ENCODE assay signal across 8 cellular contexts in the genomic region with DNA sequence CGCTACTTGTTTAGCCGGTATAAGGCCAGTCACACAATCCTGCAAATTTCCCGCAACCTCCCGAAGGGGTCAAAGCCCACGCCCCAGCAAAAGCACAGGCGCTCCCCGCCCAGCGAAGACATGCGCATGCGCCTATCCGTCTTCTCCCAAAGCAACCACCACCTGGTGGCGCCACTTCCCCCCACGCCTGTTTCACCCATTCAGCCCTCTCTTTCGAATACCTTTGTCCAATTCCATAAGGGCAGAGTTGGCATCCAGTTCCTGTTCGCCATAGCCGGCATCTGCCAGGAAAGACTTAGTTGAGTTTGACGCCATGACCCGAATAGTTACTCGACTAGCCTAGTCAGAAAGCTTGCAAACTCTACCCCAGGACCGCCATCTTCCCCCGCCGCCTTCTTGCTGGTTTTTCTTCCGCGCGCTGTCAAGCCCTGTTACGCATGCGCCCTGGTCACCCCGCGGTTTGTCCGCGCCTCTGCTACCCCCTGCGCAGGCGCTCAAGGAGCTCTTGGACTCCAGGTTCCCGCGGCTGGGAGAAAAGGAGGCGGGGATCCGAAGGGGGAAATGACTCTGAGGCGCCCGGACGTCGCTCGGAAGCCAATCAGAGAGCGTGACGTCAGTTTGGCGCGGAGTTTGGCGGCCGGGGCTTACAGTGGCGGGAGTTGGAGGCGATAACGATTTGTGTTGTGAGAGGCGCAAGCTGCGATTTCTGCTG. TPM values are rescaled to one million over a fixed set of nuclear protein-coding genes. Genes with fewer than 3 reads are reported as not detected.
A peak's percentile ranks its signal among the peaks of the same experiment; 100 is the strongest.
DNase-seq lines count a peak whose midpoint lies in the region; ATAC-seq and TF ChIP-seq lines count a peak whose summit lies in the region.

A gene with protein sequence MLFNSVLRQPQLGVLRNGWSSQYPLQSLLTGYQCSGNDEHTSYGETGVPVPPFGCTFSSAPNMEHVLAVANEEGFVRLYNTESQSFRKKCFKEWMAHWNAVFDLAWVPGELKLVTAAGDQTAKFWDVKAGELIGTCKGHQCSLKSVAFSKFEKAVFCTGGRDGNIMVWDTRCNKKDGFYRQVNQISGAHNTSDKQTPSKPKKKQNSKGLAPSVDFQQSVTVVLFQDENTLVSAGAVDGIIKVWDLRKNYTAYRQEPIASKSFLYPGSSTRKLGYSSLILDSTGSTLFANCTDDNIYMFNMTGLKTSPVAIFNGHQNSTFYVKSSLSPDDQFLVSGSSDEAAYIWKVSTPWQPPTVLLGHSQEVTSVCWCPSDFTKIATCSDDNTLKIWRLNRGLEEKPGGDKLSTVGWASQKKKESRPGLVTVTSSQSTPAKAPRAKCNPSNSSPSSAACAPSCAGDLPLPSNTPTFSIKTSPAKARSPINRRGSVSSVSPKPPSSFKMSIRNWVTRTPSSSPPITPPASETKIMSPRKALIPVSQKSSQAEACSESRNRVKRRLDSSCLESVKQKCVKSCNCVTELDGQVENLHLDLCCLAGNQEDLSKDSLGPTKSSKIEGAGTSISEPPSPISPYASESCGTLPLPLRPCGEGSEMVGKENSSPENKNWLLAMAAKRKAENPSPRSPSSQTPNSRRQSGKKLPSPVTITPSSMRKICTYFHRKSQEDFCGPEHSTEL (plus strand): TSS at position 626 of the 712 bp plus-strand sequence. CDS start 143 bp downstream, outside the sequence.
A gene with protein sequence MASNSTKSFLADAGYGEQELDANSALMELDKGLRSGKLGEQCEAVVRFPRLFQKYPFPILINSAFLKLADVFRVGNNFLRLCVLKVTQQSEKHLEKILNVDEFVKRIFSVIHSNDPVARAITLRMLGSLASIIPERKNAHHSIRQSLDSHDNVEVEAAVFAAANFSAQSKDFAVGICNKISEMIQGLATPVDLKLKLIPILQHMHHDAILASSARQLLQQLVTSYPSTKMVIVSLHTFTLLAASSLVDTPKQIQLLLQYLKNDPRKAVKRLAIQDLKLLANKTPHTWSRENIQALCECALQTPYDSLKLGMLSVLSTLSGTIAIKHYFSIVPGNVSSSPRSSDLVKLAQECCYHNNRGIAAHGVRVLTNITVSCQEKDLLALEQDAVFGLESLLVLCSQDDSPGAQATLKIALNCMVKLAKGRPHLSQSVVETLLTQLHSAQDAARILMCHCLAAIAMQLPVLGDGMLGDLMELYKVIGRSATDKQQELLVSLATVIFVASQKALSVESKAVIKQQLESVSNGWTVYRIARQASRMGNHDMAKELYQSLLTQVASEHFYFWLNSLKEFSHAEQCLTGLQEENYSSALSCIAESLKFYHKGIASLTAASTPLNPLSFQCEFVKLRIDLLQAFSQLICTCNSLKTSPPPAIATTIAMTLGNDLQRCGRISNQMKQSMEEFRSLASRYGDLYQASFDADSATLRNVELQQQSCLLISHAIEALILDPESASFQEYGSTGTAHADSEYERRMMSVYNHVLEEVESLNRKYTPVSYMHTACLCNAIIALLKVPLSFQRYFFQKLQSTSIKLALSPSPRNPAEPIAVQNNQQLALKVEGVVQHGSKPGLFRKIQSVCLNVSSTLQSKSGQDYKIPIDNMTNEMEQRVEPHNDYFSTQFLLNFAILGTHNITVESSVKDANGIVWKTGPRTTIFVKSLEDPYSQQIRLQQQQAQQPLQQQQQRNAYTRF (minus strand): TSS at position 435 of the 712 bp plus-strand sequence. CDS start 120 bp downstream, at position 315.

- peak within 1 kb of the TSS; percentile 98 to 99 for H3K4me3 Mint-ChIP-seq in CD14-positive monocyte
- peak within 1 kb of the TSS; percentile 94 for H3K4me3 Mint-ChIP-seq in activated CD4-positive, alpha-beta T cell treated with anti-CD3 and anti-CD28 coated beads, Interleukin-2, amount 10 ng/mL, durations not matched to agents 7 days and 5 days

- H3K9me3 Mint-ChIP-seq in CD14-positive monocyte = no peaks in the 10 kb centered on the region
- H3K9me3 Mint-ChIP-seq in activated CD4-positive, alpha-beta T cell treated with anti-CD3 and anti-CD28 coated beads, Interleukin-2, amount 10 ng/mL, durations not matched to agents 7 days and 5 days = no peaks in the 10 kb centered on the region

- H3K27me3 Mint-ChIP-seq in CD14-positive monocyte (ENCODE audit: low read depth in 3 of 3) = no peaks in the 10 kb centered on the region
- no peaks in the 10 kb centered on the region for H3K27me3 Mint-ChIP-seq in activated CD4-positive, alpha-beta T cell treated with anti-CD3 and anti-CD28 coated beads, Interleukin-2, amount 10 ng/mL, durations not matched to agents 7 days and 5 days

- ATAC-seq in GM19351 (IDR thresholded peaks at IDR 0.05; ENCODE audit: unreplicated experiment) = peak; percentile 69
- ATAC-seq in HG03521 (IDR thresholded peaks at IDR 0.05; ENCODE audit: unreplicated experiment) = peak; percentile 72

- H3K36me3 Mint-ChIP-seq in CD14-positive monocyte = peaks cover 4 to 8% of the 10 kb centered on the region in 2 donors
- H3K36me3 Mint-ChIP-seq in activated CD4-positive, alpha-beta T cell treated with anti-CD3 and anti-CD28 coated beads, Interleukin-2, amount 10 ng/mL, durations not matched to agents 7 days and 5 days (ENCODE audit: low read depth) = peaks cover 42% of the 10 kb centered on the region

- TF ChIP-seq CTCF in CD14-positive monocyte (IDR thresholded peaks at IDR 0.05) = peak; percentile 95
- peak; percentile 73 for TF ChIP-seq CTCF in coronary artery (IDR thresholded peaks at IDR 0.05)

- peaks cover 58% of the 10 kb centered on the region for H3K4me1 Mint-ChIP-seq in CD14-positive monocyte
- peaks cover 64% of the 10 kb centered on the region for H3K4me1 Mint-ChIP-seq in activated CD4-positive, alpha-beta T cell treated with anti-CD3 and anti-CD28 coated beads, Interleukin-2, amount 10 ng/mL, durations not matched to agents 7 days and 5 days

- peak within 1 kb of the TSS; percentile 79 for H3K4me3 ChIP-seq in coronary artery

- intact Hi-C loops in CD14-positive monocyte (cut with micrococcal nuclease) = loop anchor here in 1 of 2 donors (10.0 kb wide), 1 partner anchor 350 kb away; no protein-coding TSS in a partner anchor

- POLR2A ChIA-PET in activated CD4-positive, alpha-beta T cell treated with anti-CD3 and anti-CD28 coated beads, Interleukin-2, amount 10 ng/mL, durations not matched to agents 7 days and 5 days (lab: Charles Lee) = interaction anchor here (0.6 to 1.9 kb wide), 3 partner anchors 9 to 397 kb away, joined by 3 to 8 read pairs (median 4); a partner anchor contains a TSS

- H3K27me3 ChIP-seq in layer of hippocampus (ENCODE audit: control insufficient read depth, insufficient read depth, low read length) = no peaks in the 10 kb centered on the region

- H3K27ac ChIP-seq in coronary artery = peak within 1 kb of the TSS; percentile 72 to 91
- peak within 1 kb of the TSS; percentile 93 for H3K27ac ChIP-seq in layer of hippocampus (ENCODE audit: low read depth, low read length)

- peak; percentile 99 for DNase-seq in CD14-positive monocyte (ENCODE audit: low spot score)
- peak; percentile 100 for DNase-seq in NCI-H69 (lab: John Stamatoyannopoulos, UW)
- DNase-seq in activated CD4-positive, alpha-beta T cell treated with anti-CD3 and anti-CD28 coated beads, Interleukin-2, amount 10 ng/mL, durations not matched to agents 7 days and 5 days = peak; percentile 99
- DNase-seq in coronary artery (ENCODE audit: low spot score) = peak; percentile 99
- peak; percentile 93 to 96 for DNase-seq in stimulated activated CD4-positive, alpha-beta T cell treated with anti-CD3 and anti-CD28 coated beads, Interleukin-1b, Interleukin-23, amount 100 ng/mL, for 4 hours (ENCODE audit: low read depth in 2 of 2)

- CTCF ChIA-PET in activated CD4-positive, alpha-beta T cell treated with anti-CD3 and anti-CD28 coated beads, Interleukin-2, amount 10 ng/mL, durations not matched to agents 7 days and 5 days (lab: Charles Lee) = interaction anchor here (0.7 to 2.9 kb wide), 39 partner anchors 9 to 718 kb away, joined by 3 to 16 read pairs (median 4); a partner anchor contains a TSS

- H3K27ac Mint-ChIP-seq in CD14-positive monocyte = peak within 1 kb of the TSS; percentile 94 to 98 (median 98)
- H3K27ac Mint-ChIP-seq in activated CD4-positive, alpha-beta T cell treated with anti-CD3 and anti-CD28 coated beads, Interleukin-2, amount 10 ng/mL, durations not matched to agents 7 days and 5 days = peak within 1 kb of the TSS; percentile 97

RNA-seq across cellular contexts. Expression of the first gene that starts in this region (rescaled TPM):
- not detected for polyA plus RNA-seq in CD14-positive monocyte
- total RNA-seq in activated CD4-positive, alpha-beta T cell treated with anti-CD3 and anti-CD28 coated beads, Interleukin-2, amount 10 ng/mL, durations not matched to agents 7 days and 5 days = 10 to 100 TPM; 64.9 to 72.1 TPM

RNA-seq across cellular contexts. Expression of the second gene that starts in this region (rescaled TPM):
- 10 to 100 TPM in 1 of 2 donors, 1 to 10 TPM in 1; 7.6 to 10.7 TPM for polyA plus RNA-seq in CD14-positive monocyte
- 10 to 100 TPM; 29.9 to 34.8 TPM for total RNA-seq in activated CD4-positive, alpha-beta T cell treated with anti-CD3 and anti-CD28 coated beads, Interleukin-2, amount 10 ng/mL, durations not matched to agents 7 days and 5 days

Comparison
In these comparisons a context has a peak if more than half of its experiments do, and no peak if none do; other contexts are left out.
1. Peak in every context shown above with its lines: DNase-seq, ATAC-seq, H3K4me3 ChIP-seq and H3K27ac ChIP-seq.